Comparison of ENCODE assay signal across 9 cellular contexts in the genomic region with DNA sequence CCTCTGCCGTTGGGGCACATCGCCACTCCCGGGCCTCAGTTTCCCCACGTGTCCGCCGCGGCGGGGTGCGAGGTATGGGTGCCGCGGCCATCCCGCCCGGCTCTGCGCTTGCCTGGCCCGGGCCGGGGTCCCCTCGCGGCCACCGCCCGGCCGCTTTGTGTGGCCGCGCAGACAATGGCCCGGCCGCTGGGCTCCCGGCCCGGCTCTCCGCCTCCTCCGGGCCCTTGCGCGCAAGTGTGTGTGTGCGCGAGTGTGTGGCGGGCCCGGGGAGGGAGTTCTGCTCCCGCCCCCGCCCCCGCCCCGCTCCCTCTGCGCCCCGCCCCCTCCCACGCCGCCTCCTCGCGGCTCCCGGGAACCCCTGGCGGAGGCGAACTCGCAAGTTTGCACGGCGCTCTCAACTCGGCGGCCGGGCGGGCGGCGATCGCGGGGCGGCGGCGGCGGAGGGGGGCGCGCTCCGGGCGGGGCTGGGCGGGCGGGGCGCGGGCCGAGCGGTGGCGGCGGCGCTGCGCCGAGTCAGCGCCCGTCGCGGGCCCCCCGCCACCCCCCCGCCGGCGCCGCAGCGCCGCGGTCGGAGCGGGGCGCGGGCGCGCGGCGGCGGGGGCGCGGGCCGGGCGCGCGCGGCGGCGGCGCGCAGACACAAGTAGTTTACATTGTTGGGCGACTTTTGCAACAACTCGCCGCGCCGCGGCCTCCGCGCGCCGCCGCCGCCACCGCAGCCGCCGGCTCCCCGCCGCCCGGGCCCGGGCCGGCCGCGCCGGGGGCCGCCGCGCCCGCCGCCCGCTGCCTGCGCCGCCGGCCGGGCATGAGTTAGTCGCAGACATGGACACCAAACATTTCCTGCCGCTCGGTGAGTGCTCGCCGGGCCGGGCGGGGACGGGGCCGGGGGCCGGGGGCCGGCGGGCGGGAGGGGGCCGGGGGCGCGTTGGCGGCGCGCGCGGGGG. TPM values are rescaled to one million over a fixed set of nuclear protein-coding genes. Genes with fewer than 3 reads are reported as not detected.
DNase-seq lines count a peak whose midpoint lies in the region; ATAC-seq, FAIRE-seq and TF ChIP-seq lines count a peak whose summit lies in the region.
"Had no signal": no experiment of that assay in that cellular context is flagged by ENCODE, and none has a peak within 500 bp of the region (broad histone marks: within the 10 kb centered on the region; RNA-seq: fewer than 3 reads in every experiment).

A gene (plus strand): TSS at position 643 of the 941 bp plus-strand sequence. CDS start 177 bp downstream, at position 820.

- BruUV-seq in GM12878 (replicated peaks; lab: Mats Ljungman, UMichigan): no TSS peak

- FAIRE-seq in GM12878 (lab: Jason Lieb, UNC): no peak
- FAIRE-seq: islet of Langerhans had no signal

- TF ChIP-seq RAD21 in GM12878 (IDR thresholded peaks at IDR 0.05; ENCODE audit: insufficient read depth, low read depth, low read length): no peak

- H3K4me3 ChIP-seq in LNCaP clone FGC (ENCODE audit: low read depth, low read length): peak within 1 kb of the TSS; percentile 79
- H3K4me3 ChIP-seq in GM12878: peak within 1 kb of the TSS; percentile 45; the same call in 1 of the 2 replicates

- no peaks in the 10 kb centered on the region for H3K9me3 ChIP-seq in ES-I3 (ENCODE audit: control insufficient read depth, insufficient read depth, low read length)
- H3K9me3 ChIP-seq in GM12878 (replicated peaks; ENCODE audit: control insufficient read depth, insufficient read depth, low read length): no peaks in the 10 kb centered on the region

- H3K27me3 ChIP-seq in GM12878 (replicated peaks in 1 of 2; ENCODE audit: control insufficient read depth in 2 of 2, insufficient read depth in 2 of 2, low read length in 1 of 2): peaks cover 2 to 15% of the 10 kb centered on the region in 2 experiments

- in situ Hi-C loops in GM12878 (cut with MboI): no loop called here

- TF ChIP-seq POLR2A in GM12878 (IDR thresholded peaks at IDR 0.05; ENCODE audit: low read depth, low read length): no peak

- ATAC-seq in GM12878 (peak; percentile 48), GM21723 (IDR thresholded peaks at IDR 0.05; ENCODE audit: unreplicated experiment) (no peak), GM19452 (IDR thresholded peaks at IDR 0.05; ENCODE audit: unreplicated experiment) (no peak)

- POLR2A ChIA-PET in GM12878 (lab: Charles Lee): no interaction called here

- no peaks in the 10 kb centered on the region for H3K79me2 ChIP-seq in GM12878 (ENCODE audit: control insufficient read depth, insufficient read depth, low read length)

- no peaks in the 10 kb centered on the region for H4K20me1 ChIP-seq in GM12878 (ENCODE audit: control insufficient read depth, insufficient read depth)

- H3K36me3 ChIP-seq in ES-I3 (ENCODE audit: insufficient read depth, low read length): no peaks in the 10 kb centered on the region
- no peaks in the 10 kb centered on the region for H3K36me3 ChIP-seq in GM12878 (ENCODE audit: control insufficient read depth in 2 of 2, insufficient read depth in 2 of 2, low read length in 1 of 2)

- TF ChIP-seq EP300 in GM12878 (IDR thresholded peaks at IDR 0.05; ENCODE audit: borderline replicate concordance in 1 of 2, control insufficient read depth in 1 of 2, low read depth in 2 of 2, low read length in 2 of 2): no peak

- 1% methylated on average over 29 of the region's 164 CpGs for WGBS in GM12878 (ENCODE audit: insufficient coverage, insufficient replicate concordance, low lambda C conversion rate, missing lambda C conversion rate)

- H3K4me1 ChIP-seq in ES-I3 (ENCODE audit: insufficient read depth, low read length): peaks cover 21% of the 10 kb centered on the region
- no peaks in the 10 kb centered on the region for H3K4me1 ChIP-seq in GM12878 (ENCODE audit: control insufficient read depth, insufficient read depth, low read length)

- TF ChIP-seq CTCF in LNCaP clone FGC (IDR thresholded peaks at IDR 0.05; ENCODE audit: control insufficient read depth, extremely low read depth, insufficient read depth): peak; percentile 47
- TF ChIP-seq CTCF in GM12878 (IDR thresholded peaks at IDR 0.05 in 2 of 3, conservative IDR thresholded peaks at IDR 0.05 in 1 of 3; ENCODE audit: control insufficient read depth in 2 of 3, extremely low read depth in 1 of 3, insufficient read depth in 1 of 3, low read depth in 3 of 3, low read length in 3 of 3): 0 out of 6 replicates have a peak, but pooled peaks of 1 of the 3 experiments have one; percentile 1

- H3K4me2 ChIP-seq in GM12878 (ENCODE audit: control insufficient read depth, insufficient read depth): peak within 1 kb of the TSS; percentile 86

- RAD21 ChIA-PET in GM12878 (lab: Charles Lee; ENCODE audit: unreplicated experiment): no interaction called here

- DNase-seq in LNCaP clone FGC (ENCODE audit: low read depth) (peak; percentile 32), T-helper 22 cell (ENCODE audit: low read depth) (peak; percentile 72), GM12878 (ENCODE audit: low read depth, low spot score) (no peak), hepatic stellate cell (ENCODE audit: low spot score) (peak; percentile 94), putamen (ENCODE audit: low spot score) (peak; percentile 72)

- no peak within 1 kb of the TSS for H3K27ac ChIP-seq in GM12878 (ENCODE audit: control insufficient read depth, insufficient read depth)

- no peak within 1 kb of the TSS for H2AFZ ChIP-seq in GM12878 (ENCODE audit: control insufficient read depth, low read depth, low read length)

- SMC1A ChIA-PET in GM12878 (lab: Charles Lee; ENCODE audit: uncharacterized antibody, unreplicated experiment): no interaction called here

- CTCF ChIA-PET in GM12878 (lab: Yijun Ruan, JAX): no interaction called here

- peak within 1 kb of the TSS; percentile 74 for H3K9ac ChIP-seq in ES-I3 (ENCODE audit: low read depth, low read length)
- no peak within 1 kb of the TSS; the same call in 1 of the 2 replicates for H3K9ac ChIP-seq in GM12878 (ENCODE audit: control insufficient read depth, insufficient read depth, low read length)

- intact Hi-C loops in GM12878 (cut with micrococcal nuclease; ENCODE audit: unreplicated experiment): no loop called here

TF ChIP-seq in GM12878, 131 proteins besides CTCF, POLR2A, EP300 and RAD21 (continues in another document):
- no peak for TF ChIP-seq ZNF384 (IDR thresholded peaks at IDR 0.05; ENCODE audit: borderline replicate concordance, low read depth, low read length)
- TF ChIP-seq, protein P1, sequence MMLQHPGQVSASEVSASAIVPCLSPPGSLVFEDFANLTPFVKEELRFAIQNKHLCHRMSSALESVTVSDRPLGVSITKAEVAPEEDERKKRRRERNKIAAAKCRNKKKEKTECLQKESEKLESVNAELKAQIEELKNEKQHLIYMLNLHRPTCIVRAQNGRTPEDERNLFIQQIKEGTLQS (IDR thresholded peaks at IDR 0.05; ENCODE audit: borderline replicate concordance, extremely low read depth, low read depth, low read length): no peak
- no peak for TF ChIP-seq MEF2B (IDR thresholded peaks at IDR 0.05; ENCODE audit: partially characterized antibody, poor library complexity, severe bottlenecking)
- no peak for TF ChIP-seq ZNF207 (IDR thresholded peaks at IDR 0.05; ENCODE audit: borderline replicate concordance)
- no peak for TF ChIP-seq MXI1 (IDR thresholded peaks at IDR 0.05; ENCODE audit: low read depth, low read length)
- TF ChIP-seq RFX5 (IDR thresholded peaks at IDR 0.05; ENCODE audit: low read depth, low read length): no peak
- TF ChIP-seq, protein P2, sequence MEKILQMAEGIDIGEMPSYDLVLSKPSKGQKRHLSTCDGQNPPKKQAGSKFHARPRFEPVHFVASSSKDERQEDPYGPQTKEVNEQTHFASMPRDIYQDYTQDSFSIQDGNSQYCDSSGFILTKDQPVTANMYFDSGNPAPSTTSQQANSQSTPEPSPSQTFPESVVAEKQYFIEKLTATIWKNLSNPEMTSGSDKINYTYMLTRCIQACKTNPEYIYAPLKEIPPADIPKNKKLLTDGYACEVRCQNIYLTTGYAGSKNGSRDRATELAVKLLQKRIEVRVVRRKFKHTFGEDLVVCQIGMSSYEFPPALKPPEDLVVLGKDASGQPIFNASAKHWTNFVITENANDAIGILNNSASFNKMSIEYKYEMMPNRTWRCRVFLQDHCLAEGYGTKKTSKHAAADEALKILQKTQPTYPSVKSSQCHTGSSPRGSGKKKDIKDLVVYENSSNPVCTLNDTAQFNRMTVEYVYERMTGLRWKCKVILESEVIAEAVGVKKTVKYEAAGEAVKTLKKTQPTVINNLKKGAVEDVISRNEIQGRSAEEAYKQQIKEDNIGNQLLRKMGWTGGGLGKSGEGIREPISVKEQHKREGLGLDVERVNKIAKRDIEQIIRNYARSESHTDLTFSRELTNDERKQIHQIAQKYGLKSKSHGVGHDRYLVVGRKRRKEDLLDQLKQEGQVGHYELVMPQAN (conservative IDR thresholded peaks at IDR 0.05): no peak; the same call in 1 of the 2 replicates
- TF ChIP-seq NFXL1 (IDR thresholded peaks at IDR 0.05; ENCODE audit: borderline replicate concordance): no peak

RNA-seq across cellular contexts. Expression of the gene that starts here (rescaled TPM):
- 23.7 and 25.5 TPM in 2 replicates for total RNA-seq in GM12878 (2013; cell fraction: nucleolus; rRNA removed)
- total RNA-seq in GM12878 (2014; rRNA removed): 12.3 and 14.3 TPM in 2 replicates
- total RNA-seq in GM12878 (2014; rRNA removed; fragmentation: Illumina TruSeq; extraction: Trizol): 2.9 and 3.4 TPM in 2 replicates
- total RNA-seq in GM12878 (2021): 32.1 and 36.8 TPM in 2 replicates
- 7.1 TPM for polyA plus RNA-seq in GM12878 (2011; ENCODE audit: low read depth)
- 3.7 and 8.0 TPM in 2 replicates for polyA plus RNA-seq in GM12878 (2011; rRNA removed)
- polyA plus RNA-seq in GM12878 (2011; cell fraction: cytosol; rRNA removed): 17.2 and 20.7 TPM in 2 replicates
- polyA plus RNA-seq in GM12878 (2011; cell fraction: nucleus; rRNA removed): 28.6 and 32.8 TPM in 2 replicates
- 19.3 and 28.5 TPM in 2 replicates for polyA plus RNA-seq in GM12878 (2012)
- 1.1 and 4.2 TPM in 2 replicates for polyA plus RNA-seq in GM12878 (2014; fragmentation: Illumina TruSeq; extraction: Trizol)
- 1 to 10 TPM in 1 of 2 experiments, under 1 TPM in 1; 0.89 to 2.9 TPM for polyA plus RNA-seq in GM12878 (2014; fragmentation: Nextera tagmentation; extraction: Ambion mirVana)
- polyA plus RNA-seq in GM12878 (2014; rRNA removed): 18.5 TPM in 2 replicates
- polyA plus RNA-seq in GM12878 (2016; fragmentation: Nextera tagmentation; extraction: Ambion mirVana): 10 to 100 TPM; 24.1 to 28.3 TPM
- polyA minus RNA-seq in GM12878 (2011; rRNA and poly(A)+ RNA removed): 7.2 and 23.3 TPM in 2 replicates
- 12.4 and 14.7 TPM in 2 replicates for polyA minus RNA-seq in GM12878 (2011; cell fraction: cytosol; rRNA and poly(A)+ RNA removed)
- 11.0 and 14.4 TPM in 2 replicates for polyA minus RNA-seq in GM12878 (2011; cell fraction: nucleus; rRNA and poly(A)+ RNA removed)
